20 cellular contexts compared by ENCODE assay signal in the genomic region with DNA sequence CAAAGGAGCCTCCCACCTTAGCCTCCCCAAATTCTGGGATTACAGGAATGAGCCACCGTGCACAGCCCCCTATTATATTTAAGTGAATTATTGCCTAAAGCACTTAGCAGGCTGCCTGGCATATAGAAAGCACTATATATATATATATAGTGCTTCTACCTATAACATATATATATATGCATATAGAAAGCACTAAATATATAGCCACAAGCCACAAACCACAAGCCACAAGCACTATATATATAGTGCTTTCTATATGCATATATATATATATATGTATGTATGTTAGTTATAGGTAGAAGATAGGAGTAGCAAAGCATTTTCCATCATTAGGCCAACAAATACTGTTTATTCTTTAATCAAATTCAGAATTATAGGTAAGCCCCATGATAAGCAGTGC.
"Had no signal": no experiment of that assay in that cellular context is flagged by ENCODE, and none has a peak within 500 bp of the region (broad histone marks: within the 10 kb centered on the region; RNA-seq: fewer than 3 reads in every experiment).

No MANE protein-coding gene starts in this region.

- DNase-seq: dorsolateral prefrontal cortex; effector CD4-positive, alpha-beta T cell; head of caudate nucleus; left ventricle myocardium superior; lower lobe of right lung; natural killer cell; occipital lobe; ovary; psoas muscle; right cardiac atrium; sigmoid colon; stimulated activated CD4-positive, alpha-beta T cell treated with anti-CD3 and anti-CD28 coated beads, Interleukin-2, amount 100 ng/mL, for 24 hours; stimulated activated CD4-positive, alpha-beta T cell treated with anti-CD3 and anti-CD28 coated beads, Interleukin-4, amount 100 ng/mL, for 24 hours; stimulated activated naive CD8-positive, alpha-beta T cell treated with anti-CD3 and anti-CD28 coated beads, Interleukin-15, Interleukin-2, amounts not matched to agents 100 U/mL and 50 U/mL, for 24 hours; substantia nigra; testis; tibial artery; upper lobe of left lung had no signal

- H3K9me3 Mint-ChIP-seq: memory B cell; natural killer cell; stimulated activated effector memory CD8-positive, alpha-beta T cell treated with anti-CD3 and anti-CD28 coated beads, Interleukin-12 subunit alpha, Interleukin-12 subunit beta, amount 100 ng/mL, for 72 hours had no signal

- H3K27ac Mint-ChIP-seq: memory B cell; natural killer cell; stimulated activated effector memory CD8-positive, alpha-beta T cell treated with anti-CD3 and anti-CD28 coated beads, Interleukin-12 subunit alpha, Interleukin-12 subunit beta, amount 100 ng/mL, for 72 hours had no signal

- H3K4me3 ChIP-seq: dorsolateral prefrontal cortex, lower lobe of right lung, ovary, psoas muscle, sigmoid colon, testis, tibial artery, upper lobe of left lung had no signal

- H3K27me3 Mint-ChIP-seq: memory B cell had no signal

- H3K4me1 Mint-ChIP-seq: memory B cell; natural killer cell; stimulated activated effector memory CD8-positive, alpha-beta T cell treated with anti-CD3 and anti-CD28 coated beads, Interleukin-12 subunit alpha, Interleukin-12 subunit beta, amount 100 ng/mL, for 72 hours had no signal

- ATAC-seq: left ventricle myocardium superior; lower lobe of right lung; natural killer cell; psoas muscle; right cardiac atrium; stimulated activated effector memory CD8-positive, alpha-beta T cell treated with anti-CD3 and anti-CD28 coated beads, Interleukin-12 subunit alpha, Interleukin-12 subunit beta, amount 100 ng/mL, for 72 hours; stimulated activated naive CD8-positive, alpha-beta T cell treated with anti-CD3 and anti-CD28 coated beads, Interleukin-15, Interleukin-2, amounts not matched to agents 100 U/mL and 50 U/mL, for 24 hours had no signal

- H3K4me3 Mint-ChIP-seq: memory B cell; natural killer cell; stimulated activated effector memory CD8-positive, alpha-beta T cell treated with anti-CD3 and anti-CD28 coated beads, Interleukin-12 subunit alpha, Interleukin-12 subunit beta, amount 100 ng/mL, for 72 hours had no signal

- H3K36me3 Mint-ChIP-seq: natural killer cell; stimulated activated effector memory CD8-positive, alpha-beta T cell treated with anti-CD3 and anti-CD28 coated beads, Interleukin-12 subunit alpha, Interleukin-12 subunit beta, amount 100 ng/mL, for 72 hours had no signal
